Comparison of ENCODE assay signal across 20 cellular contexts in genomic region chr1:236864996-236865877, GRCh38.
DNase-seq lines count a peak whose midpoint lies in the region; ATAC-seq, FAIRE-seq and TF ChIP-seq lines count a peak whose summit lies in the region.
"Had no signal": no experiment of that assay in that cellular context is flagged by ENCODE, and none has a peak within 500 bp of the region (broad histone marks: within the 10 kb centered on the region; RNA-seq: fewer than 3 reads in every experiment).

No MANE protein-coding gene starts in this region.

- no peak for TF ChIP-seq POLR2A in IMR-90 (IDR thresholded peaks at IDR 0.05; ENCODE audit: low read depth, low read length)

- H3K4me1 Mint-ChIP-seq in activated CD4-positive, alpha-beta T cell treated with anti-CD3 and anti-CD28 coated beads, Interleukin-2, amount 10 ng/mL, durations not matched to agents 24 days and 14 days = peaks cover 18% of the 10 kb centered on the region

- no peak overlapping the region for H2AK5ac ChIP-seq in IMR-90 (ENCODE audit: low read depth, low read length)

- no peak overlapping the region for H3K18ac ChIP-seq in IMR-90 (ENCODE audit: low read depth, low read length)

- H3K27me3 Mint-ChIP-seq in activated CD4-positive, alpha-beta T cell treated with anti-CD3 and anti-CD28 coated beads, Interleukin-2, amount 10 ng/mL, durations not matched to agents 24 days and 14 days = no peaks in the 10 kb centered on the region

- CTCF ChIA-PET in IMR-90 (lab: Yijun Ruan, JAX) = no interaction called here

- no peaks in the 10 kb centered on the region for H4K20me1 ChIP-seq in IMR-90 (ENCODE audit: insufficient read depth, low read length)
- H4K20me1 ChIP-seq: BLaER1 had no signal

- H3K4ac ChIP-seq in IMR-90 (ENCODE audit: low read depth, low read length) = no peak overlapping the region

- POLR2A ChIA-PET in IMR-90 (lab: Charles Lee; ENCODE audit: unreplicated experiment) = no interaction called here

- H3K36me3 Mint-ChIP-seq in activated CD4-positive, alpha-beta T cell treated with anti-CD3 and anti-CD28 coated beads, Interleukin-2, amount 10 ng/mL, durations not matched to agents 24 days and 14 days (ENCODE audit: low read depth) = peaks cover 51% of the 10 kb centered on the region

- no peaks in the 10 kb centered on the region for H3K9me3 Mint-ChIP-seq in activated CD4-positive, alpha-beta T cell treated with anti-CD3 and anti-CD28 coated beads, Interleukin-2, amount 10 ng/mL, durations not matched to agents 24 days and 14 days
- H3K9me3 Mint-ChIP-seq: HFFc6 had no signal

- no peak overlapping the region for H3K9ac ChIP-seq in IMR-90 (ENCODE audit: low read depth, low read length)
- H3K9ac ChIP-seq: BLaER1 had no signal

- dilution Hi-C loops in IMR-90 (cut with HindIII; ENCODE audit: low sequenced_read_pairs, unreplicated experiment) = no loop called here

- no peak overlapping the region for H2BK120ac ChIP-seq in IMR-90 (ENCODE audit: low read depth, low read length)

- no peak overlapping the region for H3K56ac ChIP-seq in IMR-90 (ENCODE audit: extremely low read depth, insufficient read depth, low read length)

- in situ Hi-C loops in IMR-90 (cut with MboI; ENCODE audit: low sequenced_read_pairs) = no loop called here

- BruUV-seq in IMR-90 (replicated peaks; lab: Mats Ljungman, UMichigan) = no TSS peak

- no peaks in the 10 kb centered on the region for H3K9me1 ChIP-seq in IMR-90 (ENCODE audit: insufficient read depth, low read length)

- H2BK15ac ChIP-seq in IMR-90 (ENCODE audit: low read depth, low read length) = no peak overlapping the region

- H3K36me3 ChIP-seq in IMR-90 (ENCODE audit: control insufficient read depth, insufficient read depth, low read length) (peaks cover 13% of the 10 kb centered on the region), heart right ventricle (peaks cover 0 to 99% (median 18%) of the 10 kb centered on the region in 9 donors), pancreas (peaks cover 0 to 14% (median 0%) of the 10 kb centered on the region in 3 donors), BE2C (peaks cover 35% of the 10 kb centered on the region)

- H3K27ac ChIP-seq in IMR-90 (ENCODE audit: insufficient read depth, low read length) (no peak overlapping the region), heart right ventricle (peak overlapping the region in 7 of 10 donors; percentile 32 to 77 (median 58)), pancreas (peak overlapping the region in 3 of 4 donors; percentile 31 to 87 (median 86))
- H3K27ac ChIP-seq: BLaER1, thoracic aorta, VCaP had no signal

- ATAC-seq in IMR-90 (ENCODE audit: low read depth) (no peak), heart right ventricle (peak in 4 of 8 donors; percentile 49 to 73 (median 59)), pancreas (peak in 1 of 4 donors; percentile 8), HG02623 (IDR thresholded peaks at IDR 0.05; ENCODE audit: unreplicated experiment) (no peak), GM21825 (IDR thresholded peaks at IDR 0.05; ENCODE audit: unreplicated experiment) (no peak)
- ATAC-seq: mucosa of descending colon had no signal

- no peak overlapping the region for H4K8ac ChIP-seq in IMR-90 (ENCODE audit: low read depth in 2 of 2, low read length in 2 of 2)

- H3K27me3 ChIP-seq in IMR-90 (ENCODE audit: control insufficient read depth, insufficient read depth, low read length) (no peaks in the 10 kb centered on the region), heart right ventricle (no peaks in the 10 kb centered on the region), pancreas (no peaks in the 10 kb centered on the region), BE2C (no peaks in the 10 kb centered on the region)
- H3K27me3 ChIP-seq: BLaER1 had no signal

- FAIRE-seq in pancreas (lab: Jason Lieb, UNC) = no peak
- FAIRE-seq: astrocyte, colon, endometrium, GM12892 had no signal

- no peak for DNase-seq in activated CD4-positive, alpha-beta T cell treated with anti-CD3 and anti-CD28 coated beads, Interleukin-2, amount 10 ng/mL, durations not matched to agents 24 days and 14 days
- no peak for DNase-seq in activated CD4-positive, alpha-beta T cell treated with anti-CD3 and anti-CD28 coated beads for 48 hours
- DNase-seq in IMR-90 (no peak), heart right ventricle (no peak), pancreas (peak in 1 of 6 donors; percentile 44), BE2C (no peak)
- DNase-seq: DMS153; HFFc6; mucosa of descending colon; NCI-H524 treated with DMSO at 0.1 percent for 48 hours; stimulated activated CD4-positive, alpha-beta T cell treated with anti-CD3 and anti-CD28 coated beads, Interleukin-2, amount 100 ng/mL, for 48 hours had no signal

- H3K14ac ChIP-seq in IMR-90 (replicated peaks; ENCODE audit: low read depth, low read length) = no peak overlapping the region

- intact Hi-C loops in activated CD4-positive, alpha-beta T cell treated with anti-CD3 and anti-CD28 coated beads, Interleukin-2, amount 10 ng/mL, durations not matched to agents 24 days and 14 days (cut with micrococcal nuclease) = loop anchor here (5.0 kb wide), 1 partner anchor 48 kb away; no protein-coding TSS in a partner anchor
- intact Hi-C loops in IMR-90 (cut with micrococcal nuclease) = loop anchor here (5.0 kb wide), 1 partner anchor 68 kb away; the partner anchor contains the start of gene MTR
- intact Hi-C loops in heart right ventricle (cut with DNase I) = loop anchor here in 6 of 10 donors (5.0 to 10.0 kb wide), 4 partner anchors 70 to 760 kb away; partner anchors contain the start of genes HEATR1 (in 1 of the 6) and MTR (in 1 of the 6)
- intact Hi-C loops in pancreas (cut with DNase I) = no loop called here

- H3K27ac Mint-ChIP-seq in activated CD4-positive, alpha-beta T cell treated with anti-CD3 and anti-CD28 coated beads, Interleukin-2, amount 10 ng/mL, durations not matched to agents 24 days and 14 days = peak overlapping the region; percentile 24
- H3K27ac Mint-ChIP-seq: HFFc6 had no signal

- no peak for TF ChIP-seq RAD21 in IMR-90 (IDR thresholded peaks at IDR 0.05; ENCODE audit: low read length)

- no peaks in the 10 kb centered on the region for H3K79me1 ChIP-seq in IMR-90 (ENCODE audit: low read depth in 1 of 2, low read length in 2 of 2)

- no peak overlapping the region for H2BK20ac ChIP-seq in IMR-90 (ENCODE audit: low read depth, low read length)

- H4K91ac ChIP-seq in IMR-90 (ENCODE audit: insufficient read depth, low read depth, low read length) = no peak overlapping the region

- no peak overlapping the region for H2AK9ac ChIP-seq in IMR-90 (replicated peaks; ENCODE audit: low read depth, low read length, poor library complexity)

- no CpG with 5 or more reads among the region's 3 CpGs for WGBS in IMR-90 (ENCODE audit: extremely low coverage in 2 of 2, insufficient read length in 1 of 2), 2 experiments
- WGBS in heart right ventricle, 2 donors = 45 to 52% methylated on average over 3 of the region's 3 CpGs
- WGBS in pancreas, 2 donors = 44 to 53% methylated on average over 3 of the region's 3 CpGs

- H3K4me3 ChIP-seq in IMR-90 (ENCODE audit: insufficient read depth, low read depth, low read length) = no peak overlapping the region
- H3K4me3 ChIP-seq in heart right ventricle = no peak overlapping the region
- no peak overlapping the region for H3K4me3 ChIP-seq in pancreas
- no peak overlapping the region for H3K4me3 ChIP-seq in BE2C (ENCODE audit: low read depth, low read length)
- H3K4me3 ChIP-seq: BLaER1, mucosa of descending colon, thoracic aorta had no signal

- H3K4me1 ChIP-seq in IMR-90 (ENCODE audit: control insufficient read depth, insufficient read depth, low read length) (no peaks in the 10 kb centered on the region), heart right ventricle (peaks cover 4 to 42% (median 22%) of the 10 kb centered on the region in 9 donors), pancreas (peaks cover 32 to 50% (median 47%) of the 10 kb centered on the region in 3 donors), BE2C (no peaks in the 10 kb centered on the region)
- H3K4me1 ChIP-seq: BLaER1 had no signal

- H2AFZ ChIP-seq in IMR-90 (replicated peaks; ENCODE audit: low read length, poor library complexity) = no peak overlapping the region

- H3K4me3 Mint-ChIP-seq in activated CD4-positive, alpha-beta T cell treated with anti-CD3 and anti-CD28 coated beads, Interleukin-2, amount 10 ng/mL, durations not matched to agents 24 days and 14 days = no peak overlapping the region
- H3K4me3 Mint-ChIP-seq: HFFc6 had no signal

- H3K9me3 ChIP-seq in IMR-90 (ENCODE audit: control insufficient read depth, insufficient read depth, low read length) (no peaks in the 10 kb centered on the region), heart right ventricle (peaks cover 0 to 5% (median 0%) of the 10 kb centered on the region in 11 donors), pancreas (no peaks in the 10 kb centered on the region), BE2C (no peaks in the 10 kb centered on the region)
- H3K9me3 ChIP-seq: mucosa of descending colon, thoracic aorta had no signal

- TF ChIP-seq CTCF in IMR-90 (conservative IDR thresholded peaks at IDR 0.05; ENCODE audit: low read depth, low read length) (no peak), heart right ventricle (IDR thresholded peaks at IDR 0.05) (no peak), pancreas (IDR thresholded peaks at IDR 0.05) (no peak), BE2C (IDR thresholded peaks at IDR 0.05; ENCODE audit: low read depth, low read length) (no peak)

- no peak overlapping the region for H4K5ac ChIP-seq in IMR-90 (ENCODE audit: low read depth, low read length)

- H3K4me2 ChIP-seq in IMR-90 (ENCODE audit: low read depth, low read length) = no peak overlapping the region
- H3K4me2 ChIP-seq: BLaER1 had no signal

- H3K23ac ChIP-seq in IMR-90 (ENCODE audit: low read depth, low read length) = no peak overlapping the region

- H2BK5ac ChIP-seq in IMR-90 (ENCODE audit: low read depth, low read length, poor library complexity, severe bottlenecking) = no peak overlapping the region

TF ChIP-seq in IMR-90, 13 proteins besides CTCF, POLR2A, EP300 and RAD21:
- TF ChIP-seq CEBPB (IDR thresholded peaks at IDR 0.05; ENCODE audit: low read depth, low read length) = peak; percentile 33
- TF ChIP-seq MAFK (IDR thresholded peaks at IDR 0.05; ENCODE audit: low read depth, low read length) = no peak
- no peak for TF ChIP-seq USF2 (IDR thresholded peaks at IDR 0.05; ENCODE audit: low read depth, low read length)
- TF ChIP-seq NFE2L2 (IDR thresholded peaks at IDR 0.05; ENCODE audit: low read depth, low read length) = no peak
- no peak for TF ChIP-seq BHLHE40 (IDR thresholded peaks at IDR 0.05; ENCODE audit: low read depth, low read length)
- TF ChIP-seq FOS (IDR thresholded peaks at IDR 0.05; ENCODE audit: low read depth, low read length) = no peak
- no peak for TF ChIP-seq CHD1 (IDR thresholded peaks at IDR 0.05; ENCODE audit: low read depth, low read length)
- TF ChIP-seq MAZ (IDR thresholded peaks at IDR 0.05; ENCODE audit: borderline replicate concordance, low read depth, low read length) = no peak

Comparison
In these comparisons a context has a peak if more than half of its experiments do, and no peak if none do; other contexts are left out.
1. intact Hi-C loops: an anchor here in activated CD4-positive, alpha-beta T cell treated with anti-CD3 and anti-CD28 coated beads, Interleukin-2, amount 10 ng/mL, durations not matched to agents 24 days and 14 days (5.0 kb wide), IMR-90 (5.0 kb wide) and heart right ventricle (5.0 to 10.0 kb wide); none called in pancreas.